ENCODE assay signal across 33 cellular contexts in genomic region chr11:121330614-121331435, GRCh38.
"Had no signal": no experiment of that assay in that cellular context is flagged by ENCODE, and none has a peak within 500 bp of the region (broad histone marks: within the 10 kb centered on the region; RNA-seq: fewer than 3 reads in every experiment).

No MANE protein-coding gene starts in this region.

- H2AFZ ChIP-seq: hepatocyte had no signal

- H3K27me3 ChIP-seq: ovary, sigmoid colon, uterus had no signal

- ATAC-seq: activated CD8-positive, alpha-beta T cell treated with anti-CD3 and anti-CD28 coated beads for 36 hours; activated naive CD8-positive, alpha-beta T cell treated with anti-CD3 and anti-CD28 coated beads, Interleukin-2, amount 50 U/mL, for 24 hours; activated T-cell treated with anti-CD3 and anti-CD28 coated beads, Interleukin-2, amount 50 U/mL, for 4 hours; activated T-helper 17 cell treated with anti-CD3 and anti-CD28 coated beads, Interleukin-2, amount 50 U/mL, for 72 hours; mucosa of descending colon; natural killer cell treated with Interleukin-12 subunit alpha and Interleukin-12 subunit beta and Interleukin-15 and Interleukin-18, amount 100 ng/mL, for 72 hours; stimulated activated memory B cell treated with anti-CD40 and anti-IgM and Interleukin-4, amounts not matched to agents 10 μg/mL and 1 μg/mL and 100 μg/mL, for 72 hours; stimulated activated naive CD8-positive, alpha-beta T cell treated with anti-CD3 and anti-CD28 coated beads, Interleukin-15, amount 100 ng/mL, for 72 hours had no signal

- DNase-seq: activated CD4-positive, alpha-beta T cell treated with anti-CD3 and anti-CD28 coated beads for 1 hour; activated CD4-positive, alpha-beta T cell treated with anti-CD3 and anti-CD28 coated beads, Interleukin-2, amount 50 U/mL, for 1 hour; activated CD8-positive, alpha-beta T cell treated with anti-CD3 and anti-CD28 coated beads for 36 hours; activated gamma-delta T cell treated with Interleukin-2 at 50 U/mL for 16 hours; activated naive CD8-positive, alpha-beta T cell treated with anti-CD3 and anti-CD28 coated beads, Interleukin-2, amount 50 U/mL, for 24 hours; activated T-cell treated with anti-CD3 and anti-CD28 coated beads, Interleukin-2, amount 50 U/mL, for 4 hours; amygdala; dermis blood vessel endothelial cell; effector CD4-positive, alpha-beta T cell; mucosa of descending colon; ovary; sigmoid colon; small intestine; stimulated activated CD4-positive, alpha-beta T cell treated with anti-CD3 and anti-CD28 coated beads, Interleukin-1b, Interleukin-23, amount 100 ng/mL, for 48 hours; stimulated activated CD4-positive, alpha-beta T cell treated with anti-CD3 and anti-CD28 coated beads, Interleukin-4, amount 100 ng/mL, for 4 hours; stimulated activated CD8-positive, alpha-beta memory T cell treated with anti-CD3 and anti-CD28 coated beads, Interleukin-4, amount 100 ng/mL, for 48 hours; stimulated activated naive CD8-positive, alpha-beta T cell treated with anti-CD3 and anti-CD28 coated beads, Interleukin-15, amount 100 ng/mL, for 72 hours; substantia nigra; T-helper 9 cell; uterus had no signal

- H3K4me2 ChIP-seq: hepatocyte had no signal

- H3K9me3 ChIP-seq: mucosa of descending colon, ovary, sigmoid colon, uterus had no signal

- H3K79me2 ChIP-seq: hepatocyte had no signal

- FAIRE-seq: endometrium, frontal cortex, keratinocyte, small intestine had no signal

- H3K36me3 Mint-ChIP-seq: activated naive CD4-positive, alpha-beta T cell treated with anti-CD3 and anti-CD28 coated beads, Interleukin-2, amount 50 U/mL, for 24 hours; natural killer cell treated with Interleukin-12 subunit alpha and Interleukin-12 subunit beta and Interleukin-15 and Interleukin-18, amount 100 ng/mL, for 72 hours; stimulated activated memory B cell treated with anti-CD40 and anti-IgM and Interleukin-4, amounts not matched to agents 10 μg/mL and 1 μg/mL and 100 μg/mL, for 72 hours; type B pancreatic cell had no signal

- H3K4me1 Mint-ChIP-seq: activated T-helper 17 cell treated with anti-CD3 and anti-CD28 coated beads, Interleukin-2, amount 50 U/mL, for 72 hours; central memory CD8-positive, alpha-beta T cell; stimulated activated memory B cell treated with anti-CD40 and anti-IgM and Interleukin-4, amounts not matched to agents 10 μg/mL and 1 μg/mL and 100 μg/mL, for 72 hours had no signal

- H3K27me3 Mint-ChIP-seq: activated CD8-positive, alpha-beta T cell treated with anti-CD3 and anti-CD28 coated beads for 36 hours; activated naive CD4-positive, alpha-beta T cell treated with anti-CD3 and anti-CD28 coated beads, Interleukin-2, amount 50 U/mL, for 24 hours; activated naive CD8-positive, alpha-beta T cell treated with anti-CD3 and anti-CD28 coated beads, Interleukin-2, amount 50 U/mL, for 24 hours; activated T-helper 17 cell treated with anti-CD3 and anti-CD28 coated beads, Interleukin-2, amount 50 U/mL, for 72 hours; central memory CD8-positive, alpha-beta T cell; progenitor cell of endocrine pancreas; stimulated activated naive CD8-positive, alpha-beta T cell treated with anti-CD3 and anti-CD28 coated beads, Interleukin-15, amount 100 ng/mL, for 72 hours; type B pancreatic cell had no signal

- H3K4me3 ChIP-seq: hepatocyte, mucosa of descending colon, ovary, sigmoid colon, uterus had no signal

- H3K4me1 ChIP-seq: sigmoid colon, uterus had no signal

- H3K9me3 Mint-ChIP-seq: activated CD8-positive, alpha-beta T cell treated with anti-CD3 and anti-CD28 coated beads for 36 hours; activated naive CD4-positive, alpha-beta T cell treated with anti-CD3 and anti-CD28 coated beads, Interleukin-2, amount 50 U/mL, for 24 hours; activated naive CD8-positive, alpha-beta T cell treated with anti-CD3 and anti-CD28 coated beads, Interleukin-2, amount 50 U/mL, for 24 hours; activated T-cell treated with anti-CD3 and anti-CD28 coated beads, Interleukin-2, amount 50 U/mL, for 4 hours; activated T-helper 17 cell treated with anti-CD3 and anti-CD28 coated beads, Interleukin-2, amount 50 U/mL, for 72 hours; central memory CD8-positive, alpha-beta T cell; natural killer cell treated with Interleukin-12 subunit alpha and Interleukin-12 subunit beta and Interleukin-15 and Interleukin-18, amount 100 ng/mL, for 72 hours; stimulated activated memory B cell treated with anti-CD40 and anti-IgM and Interleukin-4, amounts not matched to agents 10 μg/mL and 1 μg/mL and 100 μg/mL, for 72 hours; stimulated activated naive CD8-positive, alpha-beta T cell treated with anti-CD3 and anti-CD28 coated beads, Interleukin-15, amount 100 ng/mL, for 72 hours; T-helper 1 cell treated with Interleukin-12 subunit alpha and Interleukin-12 subunit beta and Interleukin-4 antibody, amounts not matched to agents 30 μg/mL and 1 μg/mL, for 36 hours; type B pancreatic cell had no signal

- H3K36me3 ChIP-seq: ovary, sigmoid colon, uterus had no signal

- H3K27ac Mint-ChIP-seq: activated CD8-positive, alpha-beta T cell treated with anti-CD3 and anti-CD28 coated beads for 36 hours; activated naive CD4-positive, alpha-beta T cell treated with anti-CD3 and anti-CD28 coated beads, Interleukin-2, amount 50 U/mL, for 24 hours; activated naive CD8-positive, alpha-beta T cell treated with anti-CD3 and anti-CD28 coated beads, Interleukin-2, amount 50 U/mL, for 24 hours; activated T-helper 17 cell treated with anti-CD3 and anti-CD28 coated beads, Interleukin-2, amount 50 U/mL, for 72 hours; natural killer cell treated with Interleukin-12 subunit alpha and Interleukin-12 subunit beta and Interleukin-15 and Interleukin-18, amount 100 ng/mL, for 72 hours; progenitor cell of endocrine pancreas; stimulated activated memory B cell treated with anti-CD40 and anti-IgM and Interleukin-4, amounts not matched to agents 10 μg/mL and 1 μg/mL and 100 μg/mL, for 72 hours; stimulated activated naive CD8-positive, alpha-beta T cell treated with anti-CD3 and anti-CD28 coated beads, Interleukin-15, amount 100 ng/mL, for 72 hours; T-helper 1 cell treated with Interleukin-12 subunit alpha and Interleukin-12 subunit beta and Interleukin-4 antibody, amounts not matched to agents 30 μg/mL and 1 μg/mL, for 36 hours; type B pancreatic cell had no signal

- H3K4me3 Mint-ChIP-seq: activated CD8-positive, alpha-beta T cell treated with anti-CD3 and anti-CD28 coated beads for 36 hours; activated naive CD4-positive, alpha-beta T cell treated with anti-CD3 and anti-CD28 coated beads, Interleukin-2, amount 50 U/mL, for 24 hours; activated naive CD8-positive, alpha-beta T cell treated with anti-CD3 and anti-CD28 coated beads, Interleukin-2, amount 50 U/mL, for 24 hours; activated T-cell treated with anti-CD3 and anti-CD28 coated beads, Interleukin-2, amount 50 U/mL, for 4 hours; activated T-helper 17 cell treated with anti-CD3 and anti-CD28 coated beads, Interleukin-2, amount 50 U/mL, for 72 hours; central memory CD8-positive, alpha-beta T cell; natural killer cell treated with Interleukin-12 subunit alpha and Interleukin-12 subunit beta and Interleukin-15 and Interleukin-18, amount 100 ng/mL, for 72 hours; stimulated activated memory B cell treated with anti-CD40 and anti-IgM and Interleukin-4, amounts not matched to agents 10 μg/mL and 1 μg/mL and 100 μg/mL, for 72 hours; stimulated activated naive CD8-positive, alpha-beta T cell treated with anti-CD3 and anti-CD28 coated beads, Interleukin-15, amount 100 ng/mL, for 72 hours; T-helper 1 cell treated with Interleukin-12 subunit alpha and Interleukin-12 subunit beta and Interleukin-4 antibody, amounts not matched to agents 30 μg/mL and 1 μg/mL, for 36 hours; type B pancreatic cell had no signal

- H3K27ac ChIP-seq: epithelial cell of prostate, hepatocyte, ovary, sigmoid colon, uterus had no signal
